Comparison of ENCODE assay signal across 8 cellular contexts in the genomic region with DNA sequence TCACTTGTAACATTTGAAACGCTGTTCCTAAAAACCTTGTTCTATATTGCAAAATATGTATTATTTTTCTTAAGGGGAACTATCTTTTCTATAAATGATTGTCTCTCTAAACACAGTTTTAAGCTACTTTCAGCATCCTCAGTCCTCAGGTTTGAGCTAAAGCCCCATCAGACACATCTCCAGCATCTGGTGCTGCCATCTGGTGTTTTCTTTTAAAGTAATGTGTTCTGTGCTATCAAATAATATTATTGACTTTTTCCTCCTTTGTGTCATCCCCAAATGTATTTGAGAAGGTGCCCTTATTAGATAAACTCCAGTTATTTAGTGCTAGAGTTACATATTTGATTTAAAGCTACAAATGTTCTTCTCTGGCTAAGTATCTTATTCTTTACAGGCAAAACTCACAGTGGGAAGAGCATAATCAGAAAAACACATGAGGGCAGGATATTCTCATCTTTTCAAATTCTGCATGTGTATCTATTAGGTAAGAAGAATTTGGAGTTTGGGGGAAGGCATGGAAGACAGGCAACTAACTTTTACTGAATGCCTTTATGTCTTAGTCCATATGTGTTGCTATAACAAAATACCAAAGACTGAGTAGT. TPM values are rescaled to one million over a fixed set of nuclear protein-coding genes. Genes with fewer than 3 reads are reported as not detected.
DNase-seq lines count a peak whose midpoint lies in the region; ATAC-seq and TF ChIP-seq lines count a peak whose summit lies in the region.

No MANE protein-coding gene starts in this region.

- intact Hi-C loops in uterus (cut with DNase I; ENCODE audit: low total_unique reads) = no loop called here

- H3K4me1 ChIP-seq in endodermal cell (ENCODE audit: control insufficient read depth, insufficient read depth, low read length) = peaks cover 11% of the 10 kb centered on the region
- no peaks in the 10 kb centered on the region for H3K4me1 ChIP-seq in uterus

- H3K9me3 Mint-ChIP-seq in endodermal cell = no peaks in the 10 kb centered on the region

- peak; percentile 0 for DNase-seq in NCI-H510A treated with DMSO at 0.1 percent for 48 hours (lab: John Stamatoyannopoulos, UW)
- no peak for DNase-seq in NCI-H510A (lab: John Stamatoyannopoulos, UW)
- DNase-seq in NCI-H2227 (lab: John Stamatoyannopoulos, UW; ENCODE audit: unreplicated experiment) = peak; percentile 38
- no peak for DNase-seq in endodermal cell
- no peak for DNase-seq in retinal pigment epithelial cell (ENCODE audit: low read depth)
- DNase-seq in uterus = no peak
- DNase-seq in activated CD8-positive, alpha-beta memory T cell treated with anti-CD3 and anti-CD28 coated beads for 24 hours = no peak

- H3K27me3 ChIP-seq in endodermal cell (ENCODE audit: control insufficient read depth, insufficient read depth, low read length, poor library complexity, severe bottlenecking) = no peaks in the 10 kb centered on the region
- no peaks in the 10 kb centered on the region for H3K27me3 ChIP-seq in uterus

- no peak overlapping the region for H3K9ac ChIP-seq in endodermal cell (ENCODE audit: extremely low read depth, low read length, poor library complexity, severe bottlenecking)

- no peak for TF ChIP-seq POLR2A in uterus (IDR thresholded peaks at IDR 0.05)

- H3K9me3 ChIP-seq in endodermal cell (ENCODE audit: control insufficient read depth, low read length) = no peaks in the 10 kb centered on the region
- no peaks in the 10 kb centered on the region for H3K9me3 ChIP-seq in uterus

- H3K27ac Mint-ChIP-seq in endodermal cell = no peak overlapping the region

- H3K36me3 ChIP-seq in endodermal cell (ENCODE audit: control insufficient read depth, insufficient read depth, low read length) = no peaks in the 10 kb centered on the region
- H3K36me3 ChIP-seq in uterus = no peaks in the 10 kb centered on the region

- H3K4me1 Mint-ChIP-seq in endodermal cell = peaks cover 12% of the 10 kb centered on the region

- no peak overlapping the region for H3K27ac ChIP-seq in endodermal cell (ENCODE audit: low read depth, low read length)
- no peak overlapping the region for H3K27ac ChIP-seq in uterus

- H3K27me3 Mint-ChIP-seq in endodermal cell (ENCODE audit: insufficient read depth) = no peaks in the 10 kb centered on the region

- no peak for ATAC-seq in esophagus mucosa

- no peak overlapping the region for H3K4me3 Mint-ChIP-seq in endodermal cell

- H3K36me3 Mint-ChIP-seq in endodermal cell (ENCODE audit: low read depth) = no peaks in the 10 kb centered on the region

- peak; percentile 75 for TF ChIP-seq CTCF in endodermal cell (conservative IDR thresholded peaks at IDR 0.05)
- peak; percentile 54 for TF ChIP-seq CTCF in retinal pigment epithelial cell (conservative IDR thresholded peaks at IDR 0.05; ENCODE audit: low read depth, low read length)
- peak in 2 of 4 experiments; percentile 22 to 31 for TF ChIP-seq CTCF in uterus (IDR thresholded peaks at IDR 0.05)

- no peak overlapping the region for H3K4me3 ChIP-seq in endodermal cell (ENCODE audit: low read length)
- H3K4me3 ChIP-seq in retinal pigment epithelial cell (ENCODE audit: low read length) = no peak overlapping the region
- H3K4me3 ChIP-seq in uterus = no peak overlapping the region

- no CpG with 5 or more reads among the region's 1 CpG for WGBS in endodermal cell (ENCODE audit: insufficient coverage in 1 of 2, insufficient read length in 1 of 2), 2 experiments

RNA-seq across cellular contexts. Expression of gene ZNF474, which starts 27.5 kb away (rescaled TPM):
- total RNA-seq in endodermal cell (under 1 TPM in 1 of 2 donors, not detected in 1; 0.31 TPM), uterus (1 to 10 TPM in 1 of 4 donors, under 1 TPM in 1, not detected in 2; 0.37 to 1.1 TPM), esophagus mucosa (not detected)
- polyA plus RNA-seq in endodermal cell (2013, experiment 1 of 2) = 0.18 TPM
- 0.41 TPM for polyA plus RNA-seq in endodermal cell (2013, experiment 2 of 2)

Comparison
In these comparisons a context has a peak if more than half of its experiments do, and no peak if none do; other contexts are left out.
1. DNase-seq: peak in NCI-H510A treated with DMSO at 0.1 percent for 48 hours (single experiment) and NCI-H2227 (single experiment); none in NCI-H510A (single experiment), endodermal cell (single experiment), retinal pigment epithelial cell (single experiment), uterus (0 of 2) and activated CD8-positive, alpha-beta memory T cell treated with anti-CD3 and anti-CD28 coated beads for 24 hours (single experiment).